In genomic region chr14:30656190-30656632, GRCh38 we compare ENCODE assay signal across 1 cellular context.
A peak's percentile ranks its signal among the peaks of the same experiment; 100 is the strongest.
TF ChIP-seq lines count a peak whose summit lies in the region.

No MANE protein-coding gene starts in this region.

TF ChIP-seq in H1, 55 proteins besides CTCF, POLR2A, EP300 and RAD21:
- TF ChIP-seq RFX5 (IDR thresholded peaks at IDR 0.05; ENCODE audit: borderline replicate concordance, low read depth, low read length) (no peak), CEBPB (IDR thresholded peaks at IDR 0.05; ENCODE audit: low read depth, low read length) (peak; percentile 71), CHD2 (IDR thresholded peaks at IDR 0.05; ENCODE audit: low read length) (no peak), FOSL1 (IDR thresholded peaks at IDR 0.05; ENCODE audit: insufficient read depth, low read depth, low read length) (no peak), SIN3A (conservative IDR thresholded peaks at IDR 0.05 in 1 of 2, IDR thresholded peaks at IDR 0.05 in 1 of 2; ENCODE audit: low read depth in 1 of 2, low read length in 2 of 2) (no peak), CHD1 (IDR thresholded peaks at IDR 0.05; ENCODE audit: low read depth, low read length) (no peak), CREB1 (IDR thresholded peaks at IDR 0.05) (peak; percentile 24; the same call in 1 of the 2 replicates), POU5F1 (IDR thresholded peaks at IDR 0.05; ENCODE audit: low read depth, low read length) (no peak), GABPA (IDR thresholded peaks at IDR 0.05; ENCODE audit: borderline replicate concordance, insufficient read depth, low read length) (no peak), MAX (IDR thresholded peaks at IDR 0.05) (no peak)
TF ChIP-seq in H1: peak in this region for 2.
